28 cellular contexts compared by ENCODE assay signal in the genomic region with DNA sequence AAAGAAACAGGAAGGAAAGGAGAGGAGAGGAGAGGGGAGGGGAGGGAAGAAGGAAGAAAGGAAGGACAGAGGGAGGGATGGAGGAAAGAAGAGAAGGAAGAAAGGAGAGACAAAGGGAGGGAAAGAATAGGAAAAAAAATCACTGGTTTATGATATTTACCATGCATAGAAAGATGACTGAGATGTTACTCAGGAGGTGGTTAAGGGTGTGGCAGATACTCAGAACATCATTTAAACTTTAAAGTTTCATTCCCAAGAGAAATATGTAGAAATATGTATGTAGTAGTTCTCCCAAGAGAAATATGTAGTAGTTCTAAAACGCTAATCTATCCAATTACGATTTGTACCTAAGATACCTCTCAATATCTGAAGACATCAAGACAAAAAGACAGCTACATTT.
"Had no signal": no experiment of that assay in that cellular context is flagged by ENCODE, and none has a peak within 500 bp of the region (broad histone marks: within the 10 kb centered on the region; RNA-seq: fewer than 3 reads in every experiment).

No MANE protein-coding gene starts in this region.

- H3K9me3 ChIP-seq: ovary, psoas muscle, spleen, suprapubic skin, testis, tibial artery, transverse colon, upper lobe of right lung, uterus had no signal

- H3K27me3 ChIP-seq: neural progenitor cell, ovary, spleen, suprapubic skin, testis, tibial artery, transverse colon, upper lobe of right lung, uterus had no signal

- H3K27ac ChIP-seq: neural progenitor cell, ovary, parathyroid adenoma, psoas muscle, skin epidermis, spleen, suprapubic skin, testis, tibial artery, transverse colon, upper lobe of right lung, uterus had no signal

- H2AFZ ChIP-seq: neural progenitor cell, parathyroid adenoma had no signal

- H3K4me3 ChIP-seq: neural progenitor cell, ovary, psoas muscle, skin epidermis, smooth muscle cell, spleen, suprapubic skin, testis, tibial artery, transverse colon, upper lobe of right lung, uterus had no signal

- H3K36me3 ChIP-seq: neural progenitor cell, ovary, spleen, suprapubic skin, tibial artery, transverse colon, upper lobe of right lung, uterus had no signal

- H3K4me2 ChIP-seq: neural progenitor cell, smooth muscle cell had no signal

- DNase-seq: natural killer cell; occipital lobe; ovary; posterior cingulate gyrus; psoas muscle; right cardiac atrium; spleen; stimulated activated CD4-positive, alpha-beta T cell treated with anti-CD3 and anti-CD28 coated beads, Interleukin-12 subunit alpha, Interleukin-12 subunit beta, amount 100 ng/mL, for 4 hours; stimulated activated CD4-positive, alpha-beta T cell treated with anti-CD3 and anti-CD28 coated beads, Interleukin-1b, Interleukin-23, amount 100 ng/mL, for 48 hours; stimulated activated CD4-positive, alpha-beta T cell treated with anti-CD3 and anti-CD28 coated beads, Interleukin-4, amount 100 ng/mL, for 1 hour; stimulated activated CD4-positive, alpha-beta T cell treated with anti-CD3 and anti-CD28 coated beads, Interleukin-4, amount 100 ng/mL, for 4 hours; stimulated activated CD8-positive, alpha-beta memory T cell treated with anti-CD3 and anti-CD28 coated beads, Interleukin-4, amount 100 ng/mL, for 48 hours; stimulated activated naive CD4-positive, alpha-beta T cell; stimulated activated naive CD8-positive, alpha-beta T cell treated with anti-CD3 and anti-CD28 coated beads, Interleukin-15, amount 100 ng/mL, for 72 hours; stimulated activated naive CD8-positive, alpha-beta T cell treated with anti-CD3 and anti-CD28 coated beads, Interleukin-15, Interleukin-2, amounts not matched to agents 100 U/mL and 50 U/mL, for 24 hours; substantia nigra; testis; tibial artery; transverse colon; upper lobe of right lung; uterus had no signal

- H3K79me2 ChIP-seq: parathyroid adenoma had no signal

- H3K4me1 ChIP-seq: parathyroid adenoma, psoas muscle, spleen, suprapubic skin, testis, tibial artery, transverse colon, upper lobe of right lung, uterus had no signal

- H3K9ac ChIP-seq: neural progenitor cell, parathyroid adenoma had no signal

- ATAC-seq: natural killer cell; psoas muscle; right cardiac atrium; sciatic nerve; stimulated activated memory B cell treated with anti-CD40 and anti-IgM and Interleukin-4, amounts not matched to agents 10 μg/mL and 1 μg/mL and 100 μg/mL, for 72 hours; stimulated activated naive CD8-positive, alpha-beta T cell treated with anti-CD3 and anti-CD28 coated beads, Interleukin-15, amount 100 ng/mL, for 72 hours; stimulated activated naive CD8-positive, alpha-beta T cell treated with anti-CD3 and anti-CD28 coated beads, Interleukin-15, Interleukin-2, amounts not matched to agents 100 U/mL and 50 U/mL, for 24 hours; upper lobe of right lung had no signal
